ENCODE assay signal across 8 cellular contexts in genomic region chr9:86184125-86184524, GRCh38.
"Had no signal": no experiment of that assay in that cellular context is flagged by ENCODE, and none has a peak within 500 bp of the region (broad histone marks: within the 10 kb centered on the region; RNA-seq: fewer than 3 reads in every experiment).

No MANE protein-coding gene starts in this region.

- H3K4me3 ChIP-seq: HAP-1 had no signal

- ATAC-seq: HCT116, HepG2 had no signal

- H3K4me3 Mint-ChIP-seq: HFFc6, IgD-negative memory B cell had no signal

- H3K9me3 Mint-ChIP-seq: HFFc6 had no signal

- DNase-seq: GOT3, H7, HFFc6 had no signal

- H3K27ac Mint-ChIP-seq: HFFc6, IgD-negative memory B cell had no signal

- H3K36me3 Mint-ChIP-seq: IgD-negative memory B cell had no signal

- H3K36me3 ChIP-seq: HAP-1 had no signal

- H3K4me1 Mint-ChIP-seq: IgD-negative memory B cell had no signal

- H3K9me3 ChIP-seq: HAP-1 had no signal

- H3K27ac ChIP-seq: HL-60 had no signal
